In genomic region chr12:68491204-68491960, GRCh38 we compare ENCODE assay signal across 21 cellular contexts.
DNase-seq lines count a peak whose midpoint lies in the region; FAIRE-seq and TF ChIP-seq lines count a peak whose summit lies in the region.
"Had no signal": no experiment of that assay in that cellular context is flagged by ENCODE, and none has a peak within 500 bp of the region (broad histone marks: within the 10 kb centered on the region; RNA-seq: fewer than 3 reads in every experiment).

No MANE protein-coding gene starts in this region.

- H3K27me3 ChIP-seq in BLaER1 = no peaks in the 10 kb centered on the region
- H3K27me3 ChIP-seq: Peyer's patch had no signal

- no peaks in the 10 kb centered on the region for H4K20me1 ChIP-seq in BLaER1

- intact Hi-C loops in activated T-helper 1 cell treated with anti-CD3 and anti-CD28 coated beads, Interleukin-12 subunit alpha, Interleukin-12 subunit beta, Interleukin-2, Interleukin-4 antibody, amounts not matched to agents 30 ng/mL and 10 ng/mL and 1 ng/mL, durations not matched to agents 14 hours and 24 hours and 36 hours (cut with micrococcal nuclease) = loop anchor here (1.0 to 10.0 kb wide), 2 partner anchors 8 to 253 kb away; partner anchors contain the start of gene SLC35E3

- H3K36me3 Mint-ChIP-seq in activated T-helper 1 cell treated with anti-CD3 and anti-CD28 coated beads, Interleukin-12 subunit alpha, Interleukin-12 subunit beta, Interleukin-2, Interleukin-4 antibody, amounts not matched to agents 30 ng/mL and 10 ng/mL and 1 ng/mL, durations not matched to agents 14 hours and 24 hours and 36 hours (ENCODE audit: low read depth) = peaks cover 6% of the 10 kb centered on the region
- H3K36me3 Mint-ChIP-seq in immature natural killer cell = peaks cover 3 to 11% (median 9%) of the 10 kb centered on the region in 3 donors
- H3K36me3 Mint-ChIP-seq: CD8-positive, alpha-beta T cell had no signal

- peaks cover 15% of the 10 kb centered on the region for H3K9me3 Mint-ChIP-seq in activated T-helper 1 cell treated with anti-CD3 and anti-CD28 coated beads, Interleukin-12 subunit alpha, Interleukin-12 subunit beta, Interleukin-2, Interleukin-4 antibody, amounts not matched to agents 30 ng/mL and 10 ng/mL and 1 ng/mL, durations not matched to agents 14 hours and 24 hours and 36 hours
- H3K9me3 Mint-ChIP-seq in immature natural killer cell = peaks cover 0 to 4% (median 0%) of the 10 kb centered on the region in 6 donors
- H3K9me3 Mint-ChIP-seq: CD8-positive, alpha-beta T cell had no signal

- H3K27ac ChIP-seq in BLaER1 = no peak overlapping the region
- H3K27ac ChIP-seq: C4-2B, Peyer's patch had no signal

- H3K4me1 Mint-ChIP-seq in activated T-helper 1 cell treated with anti-CD3 and anti-CD28 coated beads, Interleukin-12 subunit alpha, Interleukin-12 subunit beta, Interleukin-2, Interleukin-4 antibody, amounts not matched to agents 30 ng/mL and 10 ng/mL and 1 ng/mL, durations not matched to agents 14 hours and 24 hours and 36 hours (ENCODE audit: low read depth) = peaks cover 21% of the 10 kb centered on the region
- H3K4me1 Mint-ChIP-seq in immature natural killer cell = peaks cover 28 to 50% of the 10 kb centered on the region in 2 donors

- H3K4me3 ChIP-seq in BLaER1 = no peak overlapping the region
- H3K4me3 ChIP-seq: Peyer's patch had no signal

- peak overlapping the region; percentile 59 for H3K27ac Mint-ChIP-seq in activated T-helper 1 cell treated with anti-CD3 and anti-CD28 coated beads, Interleukin-12 subunit alpha, Interleukin-12 subunit beta, Interleukin-2, Interleukin-4 antibody, amounts not matched to agents 30 ng/mL and 10 ng/mL and 1 ng/mL, durations not matched to agents 14 hours and 24 hours and 36 hours
- peak overlapping the region; percentile 30 to 85 (median 48) for H3K27ac Mint-ChIP-seq in immature natural killer cell
- H3K27ac Mint-ChIP-seq: CD8-positive, alpha-beta T cell had no signal

- H3K4me2 ChIP-seq in BLaER1 = 0 out of 2 replicates have a peak overlapping the region, but pooled peaks have one; percentile 3

- no peak for FAIRE-seq in GM12891 (lab: Jason Lieb, UNC)
- FAIRE-seq: HepG2 had no signal

- no peak for DNase-seq in GM12891 (ENCODE audit: insufficient read length, low spot score)
- DNase-seq in activated T-helper 1 cell treated with anti-CD3 and anti-CD28 coated beads, Interleukin-12 subunit alpha, Interleukin-12 subunit beta, Interleukin-2, Interleukin-4 antibody, amounts not matched to agents 30 ng/mL and 10 ng/mL and 1 ng/mL, durations not matched to agents 14 hours and 24 hours and 36 hours (ENCODE audit: low spot score) = no peak
- DNase-seq in immature natural killer cell = peak; percentile 17 to 22 (median 18)
- DNase-seq in cortex of kidney (lab: John Stamatoyannopoulos, UW) = no peak
- no peak for DNase-seq in DMS114 treated with DMSO at 0.1 percent for 48 hours (lab: John Stamatoyannopoulos, UW; ENCODE audit: unreplicated experiment)
- no peak for DNase-seq in HT-29 (ENCODE audit: low spot score)
- DNase-seq: Caco-2; CD8-positive, alpha-beta T cell; DMS79; EL; GDM1; H7; Kasumi-1; NCI-H1694; NCI-H2029 treated with DMSO at 0.1 percent for 48 hours; NCI-H2227 treated with DMSO at 0.1 percent for 48 hours; Peyer's patch; SHP77 treated with DMSO at 0.1 percent for 48 hours had no signal

- H3K4me3 Mint-ChIP-seq in activated T-helper 1 cell treated with anti-CD3 and anti-CD28 coated beads, Interleukin-12 subunit alpha, Interleukin-12 subunit beta, Interleukin-2, Interleukin-4 antibody, amounts not matched to agents 30 ng/mL and 10 ng/mL and 1 ng/mL, durations not matched to agents 14 hours and 24 hours and 36 hours = no peak overlapping the region
- peak overlapping the region in 4 of 5 donors; percentile 10 to 70 (median 57) for H3K4me3 Mint-ChIP-seq in immature natural killer cell
- H3K4me3 Mint-ChIP-seq: CD8-positive, alpha-beta T cell had no signal

- H3K9me3 ChIP-seq in BLaER1 = peaks cover 13% of the 10 kb centered on the region; the same call in 1 of the 2 replicates
- H3K9me3 ChIP-seq: Caco-2, Peyer's patch had no signal

- no peak overlapping the region for H3K9ac ChIP-seq in BLaER1

- H3K4me1 ChIP-seq in BLaER1 = peaks cover 7% of the 10 kb centered on the region
- H3K4me1 ChIP-seq: Peyer's patch had no signal

- H3K36me3 ChIP-seq in BLaER1 = no peaks in the 10 kb centered on the region
- H3K36me3 ChIP-seq: Peyer's patch had no signal

- no peak for TF ChIP-seq POLR2A in GM12891 (IDR thresholded peaks at IDR 0.05; ENCODE audit: low read depth, low read length)

- peaks cover 3% of the 10 kb centered on the region for H3K27me3 Mint-ChIP-seq in activated T-helper 1 cell treated with anti-CD3 and anti-CD28 coated beads, Interleukin-12 subunit alpha, Interleukin-12 subunit beta, Interleukin-2, Interleukin-4 antibody, amounts not matched to agents 30 ng/mL and 10 ng/mL and 1 ng/mL, durations not matched to agents 14 hours and 24 hours and 36 hours (ENCODE audit: insufficient read depth)
- H3K27me3 Mint-ChIP-seq in immature natural killer cell (ENCODE audit: low read depth in 3 of 3) = peaks cover 0 to 2% (median 1%) of the 10 kb centered on the region in 3 donors

TF ChIP-seq in GM12891, 5 proteins besides CTCF, POLR2A, EP300 and RAD21:
- TF ChIP-seq TAF1 (IDR thresholded peaks at IDR 0.05; ENCODE audit: low read depth, low read length) = no peak
- no peak for TF ChIP-seq POU2F2 (IDR thresholded peaks at IDR 0.05; ENCODE audit: low read depth, low read length)
- no peak for TF ChIP-seq POLR2AphosphoS5 (IDR thresholded peaks at IDR 0.05; ENCODE audit: low read depth, low read length)
- TF ChIP-seq SPI1 (IDR thresholded peaks at IDR 0.05; ENCODE audit: low read depth, low read length) = peak; percentile 45; the same call in 1 of the 2 replicates
- TF ChIP-seq PAX5 (IDR thresholded peaks at IDR 0.05; ENCODE audit: insufficient read depth, low read length, severe bottlenecking) = no peak

Comparison
In these comparisons a context has a peak if more than half of its experiments do, and no peak if none do; other contexts are left out.
1. DNase-seq: peak in immature natural killer cell (3 of 3); none in GM12891 (single experiment), activated T-helper 1 cell treated with anti-CD3 and anti-CD28 coated beads, Interleukin-12 subunit alpha, Interleukin-12 subunit beta, Interleukin-2, Interleukin-4 antibody, amounts not matched to agents 30 ng/mL and 10 ng/mL and 1 ng/mL, durations not matched to agents 14 hours and 24 hours and 36 hours (single experiment), cortex of kidney (single experiment), DMS114 treated with DMSO at 0.1 percent for 48 hours (single experiment) and HT-29 (single experiment).